15 cellular contexts compared by ENCODE assay signal in genomic region chr9:21095561-21095960, GRCh38. TPM values are rescaled to one million over a fixed set of nuclear protein-coding genes. Genes with fewer than 3 reads are reported as not detected.
DNase-seq lines count a peak whose midpoint lies in the region; ATAC-seq, FAIRE-seq and TF ChIP-seq lines count a peak whose summit lies in the region.
"Had no signal": no experiment of that assay in that cellular context is flagged by ENCODE, and none has a peak within 500 bp of the region (broad histone marks: within the 10 kb centered on the region; RNA-seq: fewer than 3 reads in every experiment).

No MANE protein-coding gene starts in this region.

- intact Hi-C loops in activated CD4-positive, alpha-beta memory T cell treated with anti-CD3 and anti-CD28 coated beads for 36 hours (cut with micrococcal nuclease), result loop anchor here (5.0 kb wide), 2 partner anchors 473 to 738 kb away; partner anchors contain the start of gene MLLT3
- intact Hi-C loops in thyroid gland (cut with DNase I), result no loop called here
- intact Hi-C loops in kidney (cut with DNase I), result no loop called here

- DNase-seq in activated CD4-positive, alpha-beta memory T cell treated with anti-CD3 and anti-CD28 coated beads for 36 hours, result no peak
- DNase-seq in activated CD4-positive, alpha-beta memory T cell treated with anti-CD3 and anti-CD28 coated beads, Interleukin-2, amount 10 ng/mL, durations not matched to agents 7 days and 5 days, result no peak
- DNase-seq in activated CD8-positive, alpha-beta T cell treated with anti-CD3 and anti-CD28 coated beads, Interleukin-2, amount 10 ng/mL, durations not matched to agents 7 days and 5 days, result no peak
- peak; percentile 68 for DNase-seq in islet precursor cell
- DNase-seq in thyroid gland, result no peak
- DNase-seq in DMS79 treated with DMSO at 0.1 percent for 48 hours (lab: John Stamatoyannopoulos, UW), result no peak
- DNase-seq in kidney, result no peak
- DNase-seq: activated effector memory CD4-positive, alpha-beta T cell treated with Interleukin-2 at 50 U/mL for 16 hours; cortex of kidney; KG1 had no signal

- POLR2A ChIA-PET in activated CD4-positive, alpha-beta memory T cell treated with anti-CD3 and anti-CD28 coated beads for 36 hours (lab: Charles Lee), result interaction anchor here (0.6 to 2.6 kb wide), 3 partner anchors 64 to 473 kb away, joined by 3 to 14 read pairs (median 4); partner anchors contain the start of genes FOCAD, HACD4 and MLLT3
- POLR2A ChIA-PET in activated CD4-positive, alpha-beta memory T cell treated with anti-CD3 and anti-CD28 coated beads, Interleukin-2, amount 10 ng/mL, durations not matched to agents 7 days and 5 days (lab: Charles Lee), result interaction anchor here (1.1 to 2.2 kb wide), 4 partner anchors 56 to 1631 kb away, joined by 3 to 12 read pairs (median 4); partner anchors contain the start of gene HACD4
- POLR2A ChIA-PET in activated CD8-positive, alpha-beta T cell treated with anti-CD3 and anti-CD28 coated beads, Interleukin-2, amount 10 ng/mL, durations not matched to agents 7 days and 5 days (lab: Charles Lee), result interaction anchor here (0.9 to 2.4 kb wide), 5 partner anchors 11 to 580 kb away, joined by 3 to 9 read pairs (median 4); partner anchors contain the start of gene HACD4

- H3K9me3 Mint-ChIP-seq in activated CD4-positive, alpha-beta memory T cell treated with anti-CD3 and anti-CD28 coated beads for 36 hours, result no peaks in the 10 kb centered on the region
- H3K9me3 Mint-ChIP-seq in activated CD4-positive, alpha-beta memory T cell treated with anti-CD3 and anti-CD28 coated beads, Interleukin-2, amount 10 ng/mL, durations not matched to agents 7 days and 5 days, result no peaks in the 10 kb centered on the region
- peaks cover 5% of the 10 kb centered on the region for H3K9me3 Mint-ChIP-seq in activated CD8-positive, alpha-beta T cell treated with anti-CD3 and anti-CD28 coated beads, Interleukin-2, amount 10 ng/mL, durations not matched to agents 7 days and 5 days (ENCODE audit: insufficient read depth)

- no peak overlapping the region for H3K4me3 ChIP-seq in thyroid gland (replicated peaks in 1 of 3)
- H3K4me3 ChIP-seq in kidney (ENCODE audit: low read length in 2 of 2), result no peak overlapping the region
- H3K4me3 ChIP-seq: A549 had no signal

- no peaks in the 10 kb centered on the region for H3K36me3 Mint-ChIP-seq in activated CD4-positive, alpha-beta memory T cell treated with anti-CD3 and anti-CD28 coated beads for 36 hours
- no peaks in the 10 kb centered on the region for H3K36me3 Mint-ChIP-seq in activated CD4-positive, alpha-beta memory T cell treated with anti-CD3 and anti-CD28 coated beads, Interleukin-2, amount 10 ng/mL, durations not matched to agents 7 days and 5 days (ENCODE audit: low read depth)
- peaks cover 7% of the 10 kb centered on the region for H3K36me3 Mint-ChIP-seq in activated CD8-positive, alpha-beta T cell treated with anti-CD3 and anti-CD28 coated beads, Interleukin-2, amount 10 ng/mL, durations not matched to agents 7 days and 5 days (ENCODE audit: low read depth)

- peak overlapping the region; percentile 85 for H3K27ac Mint-ChIP-seq in activated CD4-positive, alpha-beta memory T cell treated with anti-CD3 and anti-CD28 coated beads for 36 hours
- no peak overlapping the region for H3K27ac Mint-ChIP-seq in activated CD4-positive, alpha-beta memory T cell treated with anti-CD3 and anti-CD28 coated beads, Interleukin-2, amount 10 ng/mL, durations not matched to agents 7 days and 5 days
- no peak overlapping the region for H3K27ac Mint-ChIP-seq in activated CD8-positive, alpha-beta T cell treated with anti-CD3 and anti-CD28 coated beads, Interleukin-2, amount 10 ng/mL, durations not matched to agents 7 days and 5 days

- CTCF ChIA-PET in activated CD4-positive, alpha-beta memory T cell treated with anti-CD3 and anti-CD28 coated beads for 36 hours (lab: Charles Lee), result interaction anchor here (0.6 to 4.5 kb wide), 7 partner anchors 9 to 473 kb away, joined by 3 to 23 read pairs (median 4); partner anchors contain the start of genes IFNB1 and MLLT3
- CTCF ChIA-PET in activated CD4-positive, alpha-beta memory T cell treated with anti-CD3 and anti-CD28 coated beads, Interleukin-2, amount 10 ng/mL, durations not matched to agents 7 days and 5 days (lab: Charles Lee), result interaction anchor here (2.0 to 2.4 kb wide), 2 partner anchors 16 to 17 kb away, joined by 11 to 20 read pairs; partner anchors contain the start of gene IFNB1
- CTCF ChIA-PET in activated CD8-positive, alpha-beta T cell treated with anti-CD3 and anti-CD28 coated beads, Interleukin-2, amount 10 ng/mL, durations not matched to agents 7 days and 5 days (lab: Charles Lee), result interaction anchor here (0.7 to 2.9 kb wide), 8 partner anchors 16 to 724 kb away, joined by 3 to 26 read pairs (median 5); partner anchors contain the start of genes HACD4 and IFNB1

- peak overlapping the region in 2 of 3 donors; percentile 33 to 62 for H3K27ac ChIP-seq in thyroid gland
- no peak overlapping the region for H3K27ac ChIP-seq in kidney (ENCODE audit: low read depth in 2 of 2, low read length in 2 of 2)

- H3K4me1 Mint-ChIP-seq in activated CD4-positive, alpha-beta memory T cell treated with anti-CD3 and anti-CD28 coated beads for 36 hours (ENCODE audit: low read depth), result peaks cover 30% of the 10 kb centered on the region
- peaks cover 27% of the 10 kb centered on the region for H3K4me1 Mint-ChIP-seq in activated CD4-positive, alpha-beta memory T cell treated with anti-CD3 and anti-CD28 coated beads, Interleukin-2, amount 10 ng/mL, durations not matched to agents 7 days and 5 days
- peaks cover 48% of the 10 kb centered on the region for H3K4me1 Mint-ChIP-seq in activated CD8-positive, alpha-beta T cell treated with anti-CD3 and anti-CD28 coated beads, Interleukin-2, amount 10 ng/mL, durations not matched to agents 7 days and 5 days (ENCODE audit: low read depth)

- TF ChIP-seq CTCF in thyroid gland (IDR thresholded peaks at IDR 0.05), result no peak
- TF ChIP-seq CTCF in kidney (IDR thresholded peaks at IDR 0.05; ENCODE audit: borderline replicate concordance, extremely low read depth, insufficient read depth), result no peak

- FAIRE-seq in kidney (lab: Jason Lieb, UNC), result no peak
- FAIRE-seq: A549, H1 had no signal

- ATAC-seq in activated CD8-positive, alpha-beta T cell treated with anti-CD3 and anti-CD28 coated beads, Interleukin-2, amount 10 ng/mL, durations not matched to agents 7 days and 5 days, result no peak
- ATAC-seq in GM19351 (IDR thresholded peaks at IDR 0.05; ENCODE audit: unreplicated experiment), result no peak
- ATAC-seq: A549 had no signal

- H3K27me3 ChIP-seq in thyroid gland, result no peaks in the 10 kb centered on the region
- H3K27me3 ChIP-seq: right atrium auricular region had no signal

- TF ChIP-seq POLR2A in thyroid gland (IDR thresholded peaks at IDR 0.05), result no peak

- H3K27me3 Mint-ChIP-seq in activated CD4-positive, alpha-beta memory T cell treated with anti-CD3 and anti-CD28 coated beads for 36 hours, result no peaks in the 10 kb centered on the region
- H3K27me3 Mint-ChIP-seq in activated CD4-positive, alpha-beta memory T cell treated with anti-CD3 and anti-CD28 coated beads, Interleukin-2, amount 10 ng/mL, durations not matched to agents 7 days and 5 days, result peaks cover 4% of the 10 kb centered on the region
- no peaks in the 10 kb centered on the region for H3K27me3 Mint-ChIP-seq in activated CD8-positive, alpha-beta T cell treated with anti-CD3 and anti-CD28 coated beads, Interleukin-2, amount 10 ng/mL, durations not matched to agents 7 days and 5 days (ENCODE audit: low read depth)

- H3K9me3 ChIP-seq in thyroid gland, result no peaks in the 10 kb centered on the region
- no peaks in the 10 kb centered on the region for H3K9me3 ChIP-seq in kidney (ENCODE audit: control insufficient read depth in 1 of 2, low read length in 2 of 2)
- H3K9me3 ChIP-seq: A549, right atrium auricular region had no signal

- H3K4me1 ChIP-seq in thyroid gland, result peaks cover 11 to 14% of the 10 kb centered on the region in 2 donors
- H3K4me1 ChIP-seq in kidney (ENCODE audit: control insufficient read depth in 1 of 2, insufficient read depth in 1 of 2, low read depth in 1 of 2, low read length in 2 of 2), result no peaks in the 10 kb centered on the region

- H3K36me3 ChIP-seq in thyroid gland (no peaks in the 10 kb centered on the region), kidney (ENCODE audit: control insufficient read depth in 1 of 2, insufficient read depth in 2 of 2, low read length in 2 of 2) (no peaks in the 10 kb centered on the region)
- H3K36me3 ChIP-seq: right atrium auricular region had no signal

- no peak overlapping the region for H3K9ac ChIP-seq in kidney (ENCODE audit: low read length in 2 of 2)

- H3K4me3 Mint-ChIP-seq in activated CD4-positive, alpha-beta memory T cell treated with anti-CD3 and anti-CD28 coated beads for 36 hours, result peak overlapping the region; percentile 73
- no peak overlapping the region for H3K4me3 Mint-ChIP-seq in activated CD4-positive, alpha-beta memory T cell treated with anti-CD3 and anti-CD28 coated beads, Interleukin-2, amount 10 ng/mL, durations not matched to agents 7 days and 5 days
- peak overlapping the region; percentile 74 for H3K4me3 Mint-ChIP-seq in activated CD8-positive, alpha-beta T cell treated with anti-CD3 and anti-CD28 coated beads, Interleukin-2, amount 10 ng/mL, durations not matched to agents 7 days and 5 days

RNA-seq across cellular contexts. Expression of gene IFNB1, which starts 17.8 kb away (rescaled TPM):
- 1 to 10 TPM in 1 of 2 experiments, under 1 TPM in 1; 0.26 to 1.7 TPM for total RNA-seq in activated CD4-positive, alpha-beta memory T cell treated with anti-CD3 and anti-CD28 coated beads for 36 hours
- under 1 TPM; 0.35 to 0.68 TPM for total RNA-seq in activated CD4-positive, alpha-beta memory T cell treated with anti-CD3 and anti-CD28 coated beads, Interleukin-2, amount 10 ng/mL, durations not matched to agents 7 days and 5 days
- not detected for total RNA-seq in activated CD8-positive, alpha-beta T cell treated with anti-CD3 and anti-CD28 coated beads, Interleukin-2, amount 10 ng/mL, durations not matched to agents 7 days and 5 days
- not detected for total RNA-seq in thyroid gland
- not detected for total RNA-seq in kidney
- not detected for polyA plus RNA-seq in kidney (ENCODE audit: insufficient read depth, low read depth, low replicate concordance)
- total RNA-seq: H1, mesenteric fat pad, right atrium auricular region had no signal
- polyA plus RNA-seq: A549, H1 had no signal

RNA-seq across cellular contexts. Expression of gene IFNW1, which starts 46.1 kb away (rescaled TPM):
- total RNA-seq in activated CD4-positive, alpha-beta memory T cell treated with anti-CD3 and anti-CD28 coated beads for 36 hours, result not detected
- total RNA-seq in activated CD4-positive, alpha-beta memory T cell treated with anti-CD3 and anti-CD28 coated beads, Interleukin-2, amount 10 ng/mL, durations not matched to agents 7 days and 5 days, result not detected
- not detected for total RNA-seq in activated CD8-positive, alpha-beta T cell treated with anti-CD3 and anti-CD28 coated beads, Interleukin-2, amount 10 ng/mL, durations not matched to agents 7 days and 5 days
- total RNA-seq in thyroid gland (not detected), kidney (not detected)
- not detected for polyA plus RNA-seq in kidney (ENCODE audit: insufficient read depth, low read depth, low replicate concordance)
- total RNA-seq: H1, mesenteric fat pad, right atrium auricular region had no signal
- polyA plus RNA-seq: A549, H1 had no signal

Comparison
In these comparisons a context has a peak if more than half of its experiments do, and no peak if none do; other contexts are left out.
1. H3K27ac ChIP-seq: peak in thyroid gland (2 of 3); none in kidney (0 of 2).